ENCODE assay signal across 8 cellular contexts in the genomic region with DNA sequence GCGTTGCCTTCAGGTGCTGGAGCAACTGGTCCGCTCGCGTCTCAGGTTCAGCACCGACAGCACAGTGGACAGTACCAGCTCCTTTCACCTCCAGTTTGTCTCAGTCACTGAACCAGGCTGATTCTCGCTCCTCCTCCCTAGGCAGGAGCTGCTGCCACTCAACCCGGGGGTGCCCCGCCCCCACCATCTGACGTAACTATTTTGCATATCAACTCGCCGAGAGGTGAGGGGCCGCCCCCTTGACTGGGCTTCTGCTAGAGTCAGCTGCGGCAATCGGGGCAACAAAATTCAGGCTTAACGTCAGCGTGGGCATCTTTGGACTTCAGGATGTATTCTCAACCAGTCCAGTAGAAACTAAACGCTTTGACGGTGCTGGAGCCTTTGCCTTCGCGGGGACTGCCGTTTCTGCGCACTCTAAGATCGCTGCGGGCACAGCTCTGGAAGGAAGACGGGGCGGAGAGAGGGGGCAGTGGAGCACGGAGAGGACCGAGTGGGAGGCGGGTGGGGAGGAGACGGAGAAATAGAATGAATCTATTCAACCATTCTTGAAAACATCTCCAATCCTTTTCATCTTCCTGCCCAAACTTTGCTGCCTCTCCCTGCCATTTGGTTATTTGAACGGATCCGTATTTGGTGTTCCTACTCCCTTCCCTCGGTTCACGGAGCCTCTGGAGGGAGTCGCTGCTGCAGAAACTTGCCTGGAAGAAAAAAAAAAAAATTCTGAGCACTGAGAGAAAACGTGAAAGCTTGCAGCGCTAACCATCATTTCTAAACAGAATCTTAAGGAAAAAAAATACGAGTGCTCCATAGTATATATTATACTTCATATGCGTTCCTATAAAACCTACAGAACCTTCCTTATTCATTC. TPM values are rescaled to one million over a fixed set of nuclear protein-coding genes. Genes with fewer than 3 reads are reported as not detected.
A peak's percentile ranks its signal among the peaks of the same experiment; 100 is the strongest.
DNase-seq lines count a peak whose midpoint lies in the region; ATAC-seq lines count a peak whose summit lies in the region.

A gene (minus strand): TSS at position 109 of the 868 bp plus-strand sequence. CDS start 52,604 bp downstream, outside the sequence.

- ATAC-seq in GM19395 (IDR thresholded peaks at IDR 0.05; ENCODE audit: unreplicated experiment) (peak; percentile 86), HG03439 (IDR thresholded peaks at IDR 0.05; ENCODE audit: unreplicated experiment) (peak; percentile 71), HG03108 (IDR thresholded peaks at IDR 0.05; ENCODE audit: unreplicated experiment) (no peak)

- H3K4me1 ChIP-seq in skeletal muscle tissue (ENCODE audit: control insufficient read depth in 3 of 3, insufficient read depth in 3 of 3, low read length in 3 of 3) = peaks cover 0 to 8% (median 7%) of the 10 kb centered on the region in 3 donors

- H3K27ac ChIP-seq in skeletal muscle tissue (ENCODE audit: low read depth, low read length) = no peak within 1 kb of the TSS

- peak within 1 kb of the TSS; percentile 36 to 60 (median 45) for H3K4me3 ChIP-seq in skeletal muscle tissue (ENCODE audit: low read length in 3 of 3)

- DNase-seq in COLO668 (lab: John Stamatoyannopoulos, UW; ENCODE audit: unreplicated experiment) (peak; percentile 95), SHP77 treated with DMSO at 0.1 percent for 48 hours (lab: John Stamatoyannopoulos, UW) (peak; percentile 82), brain pericyte (ENCODE audit: low read depth, low spot score) (peak; percentile 36), iPS-NIHi7 (ENCODE audit: extremely low spot score) (peak; percentile 91)

- peaks cover 4 to 10% (median 7%) of the 10 kb centered on the region in 3 donors for H3K27me3 ChIP-seq in skeletal muscle tissue (ENCODE audit: control insufficient read depth in 3 of 3, insufficient read depth in 3 of 3, low read length in 3 of 3)

- no peaks in the 10 kb centered on the region for H3K9me3 ChIP-seq in skeletal muscle tissue (ENCODE audit: control insufficient read depth in 3 of 3, low read length in 3 of 3)

- H3K9ac ChIP-seq in skeletal muscle tissue (ENCODE audit: low read depth in 1 of 3, low read length in 3 of 3) = peak within 1 kb of the TSS in 1 of 3 donors; percentile 32

- H3K36me3 ChIP-seq in skeletal muscle tissue (ENCODE audit: control insufficient read depth in 3 of 3, insufficient read depth in 3 of 3, low read length in 3 of 3) = no peaks in the 10 kb centered on the region

RNA-seq across cellular contexts. Expression of the gene that starts here (rescaled TPM):
- 2.6 TPM for total RNA-seq in skeletal muscle tissue

Comparison
In these comparisons a context has a peak if more than half of its experiments do, and no peak if none do; other contexts are left out.
1. DNase-seq: peak in every context shown above with its lines; median percentile 95 in COLO668; 91 in iPS-NIHi7; 82 in SHP77 treated with DMSO at 0.1 percent for 48 hours; 36 in brain pericyte.